23 cellular contexts compared by ENCODE assay signal in the genomic region with DNA sequence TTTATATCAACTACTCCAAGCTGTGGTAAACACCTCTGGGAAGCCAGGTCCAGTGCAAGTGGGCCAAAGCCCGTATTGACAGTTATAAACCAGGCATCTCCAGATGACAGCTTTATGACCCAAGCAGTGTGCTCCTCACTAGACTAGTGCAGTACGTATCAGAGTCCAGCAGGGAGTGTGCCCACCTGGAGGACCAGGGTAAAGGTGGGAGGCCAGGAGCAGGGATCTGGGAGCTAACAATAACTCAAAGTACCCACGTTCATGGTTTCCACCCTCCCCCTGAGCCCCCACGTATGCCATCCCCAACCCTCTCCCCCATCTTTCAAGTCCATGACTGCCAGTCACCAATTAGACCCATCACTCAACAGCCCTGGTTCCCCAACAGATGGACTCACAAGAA. TPM values are rescaled to one million over a fixed set of nuclear protein-coding genes. Genes with fewer than 3 reads are reported as not detected.
"Had no signal": no experiment of that assay in that cellular context is flagged by ENCODE, and none has a peak within 500 bp of the region (broad histone marks: within the 10 kb centered on the region; RNA-seq: fewer than 3 reads in every experiment).

No MANE protein-coding gene starts in this region.

- H3K4me3 ChIP-seq: dorsolateral prefrontal cortex, gastrocnemius medialis, left lung, pancreas, testis, tibial nerve, upper lobe of left lung had no signal

- H3K36me3 ChIP-seq: gastrocnemius medialis, left lung, pancreas, tibial nerve, upper lobe of left lung had no signal

- DNase-seq: dorsolateral prefrontal cortex; effector CD8-positive, alpha-beta T cell; endodermal cell; foreskin fibroblast; gastrocnemius medialis; left lung; mesenchymal stem cell; naive thymus-derived CD4-positive, alpha-beta T cell; occipital lobe; pancreas; retina; stimulated activated CD4-positive, alpha-beta T cell treated with anti-CD3 and anti-CD28 coated beads, Interleukin-2, amount 100 ng/mL, for 24 hours; stimulated activated CD4-positive, alpha-beta T cell treated with anti-CD3 and anti-CD28 coated beads, Interleukin-4, amount 100 ng/mL, for 24 hours; stimulated activated naive CD4-positive, alpha-beta T cell treated with Interleukin-2 at 50 U/mL for 16 hours; substantia nigra; testis; upper lobe of left lung had no signal

- H3K9me3 ChIP-seq: gastrocnemius medialis, left lung, pancreas, testis, tibial nerve, upper lobe of left lung had no signal

- H3K4me1 ChIP-seq: pancreas had no signal

- H3K9me3 Mint-ChIP-seq: mesothelial cell of epicardium; naive thymus-derived CD4-positive, alpha-beta T cell; stimulated activated effector memory CD8-positive, alpha-beta T cell treated with anti-CD3 and anti-CD28 coated beads, Interleukin-12 subunit alpha, Interleukin-12 subunit beta, amount 100 ng/mL, for 72 hours had no signal

- H3K27ac Mint-ChIP-seq: endodermal cell; mesothelial cell of epicardium; naive thymus-derived CD4-positive, alpha-beta T cell; stimulated activated effector memory CD8-positive, alpha-beta T cell treated with anti-CD3 and anti-CD28 coated beads, Interleukin-12 subunit alpha, Interleukin-12 subunit beta, amount 100 ng/mL, for 72 hours had no signal

- H3K4me1 Mint-ChIP-seq: endodermal cell; stimulated activated effector memory CD8-positive, alpha-beta T cell treated with anti-CD3 and anti-CD28 coated beads, Interleukin-12 subunit alpha, Interleukin-12 subunit beta, amount 100 ng/mL, for 72 hours had no signal

- H3K27me3 ChIP-seq: pancreas, testis, tibial nerve, upper lobe of left lung had no signal

- H3K27ac ChIP-seq: epithelial cell of prostate, gastrocnemius medialis, left lung, pancreas, testis, tibial nerve, upper lobe of left lung had no signal

- H3K36me3 Mint-ChIP-seq: mesothelial cell of epicardium; stimulated activated effector memory CD8-positive, alpha-beta T cell treated with anti-CD3 and anti-CD28 coated beads, Interleukin-12 subunit alpha, Interleukin-12 subunit beta, amount 100 ng/mL, for 72 hours had no signal

- ATAC-seq: esophagus mucosa; gastrocnemius medialis; left lung; naive thymus-derived CD4-positive, alpha-beta T cell; pancreas; sciatic nerve; stimulated activated effector memory CD8-positive, alpha-beta T cell treated with anti-CD3 and anti-CD28 coated beads, Interleukin-12 subunit alpha, Interleukin-12 subunit beta, amount 100 ng/mL, for 72 hours had no signal

- H3K4me3 Mint-ChIP-seq: endodermal cell; mesothelial cell of epicardium; naive thymus-derived CD4-positive, alpha-beta T cell; stimulated activated effector memory CD8-positive, alpha-beta T cell treated with anti-CD3 and anti-CD28 coated beads, Interleukin-12 subunit alpha, Interleukin-12 subunit beta, amount 100 ng/mL, for 72 hours had no signal

RNA-seq across cellular contexts. Expression of gene ALDH1A3, which starts 27.0 kb away (rescaled TPM):
- total RNA-seq: mesothelial cell of epicardium; naive thymus-derived CD4-positive, alpha-beta T cell had no signal
- polyA plus RNA-seq: naive thymus-derived CD4-positive, alpha-beta T cell had no signal
